Comparison of ENCODE assay signal across 8 cellular contexts in the genomic region with DNA sequence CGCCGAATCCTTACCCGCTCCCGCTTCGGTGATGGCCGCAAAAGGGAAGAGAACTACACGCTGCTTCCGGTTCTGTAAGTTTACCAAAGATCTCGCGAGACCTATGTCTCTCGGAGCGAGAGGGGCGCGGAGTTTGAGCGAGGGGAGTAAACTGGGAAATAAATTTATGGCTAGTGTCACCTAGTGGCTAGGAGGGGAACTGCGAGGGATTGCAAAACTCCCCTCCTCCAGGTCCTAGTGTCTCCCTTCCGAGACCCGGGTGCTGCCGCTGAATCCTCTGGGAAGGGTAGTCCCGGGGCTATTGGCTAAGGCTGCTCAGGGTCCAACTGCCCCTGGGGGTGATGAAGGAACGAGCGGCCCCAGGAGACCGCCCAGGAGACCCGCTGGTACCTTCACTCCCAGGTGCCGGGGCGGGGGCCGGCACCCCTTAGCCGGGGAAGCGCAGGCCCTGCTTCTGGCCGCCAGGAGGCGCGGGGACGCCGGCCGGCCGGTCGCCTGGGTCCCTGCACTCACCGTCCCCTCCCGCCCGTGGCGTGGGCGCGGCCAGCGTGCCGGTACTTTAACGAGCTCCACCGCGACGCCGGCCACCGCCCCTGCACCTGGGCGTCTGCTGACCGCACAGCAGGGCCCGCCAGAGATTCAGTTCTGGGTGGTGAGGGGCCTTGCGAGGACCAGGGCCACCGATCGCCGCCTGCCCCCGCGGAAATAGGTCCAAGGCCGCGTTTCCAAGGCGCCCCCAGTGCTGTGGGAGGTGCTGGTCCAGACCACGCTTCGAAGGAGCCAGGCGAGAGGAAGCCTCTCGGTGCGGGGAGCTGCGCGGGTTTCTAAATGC. TPM values are rescaled to one million over a fixed set of nuclear protein-coding genes. Genes with fewer than 3 reads are reported as not detected.
DNase-seq lines count a peak whose midpoint lies in the region; ATAC-seq and TF ChIP-seq lines count a peak whose summit lies in the region.

A gene (minus strand): TSS at position 51 of the 832 bp plus-strand sequence. CDS start 883 bp downstream, outside the sequence.

- H3K27ac ChIP-seq in adipose tissue (ENCODE audit: low read depth, low read length) (peak within 1 kb of the TSS; percentile 56), heart right ventricle (peak within 1 kb of the TSS; percentile 46 to 90 (median 86))

- intact Hi-C loops in heart right ventricle (cut with DNase I) (loop anchor here in 4 of 10 donors (2.0 to 10.0 kb wide), 4 partner anchors 51 to 136 kb away; a partner anchor contains a TSS), posterior vena cava (cut with DNase I) (no loop called here)

- peaks cover 6 to 47% (median 31%) of the 10 kb centered on the region in 9 donors for H3K4me1 ChIP-seq in heart right ventricle

- H3K4me3 ChIP-seq in heart right ventricle: peak within 1 kb of the TSS; percentile 64 to 87 (median 77)

- no peaks in the 10 kb centered on the region for H3K27me3 ChIP-seq in heart right ventricle

- WGBS in adipose tissue, 3 donors: 0% methylated on average over 70 of the region's 70 CpGs
- WGBS in heart right ventricle, 2 donors: 0% methylated on average over 69 to 70 of the region's 70 CpGs

- H3K9me3 ChIP-seq in heart right ventricle: no peaks in the 10 kb centered on the region

- peaks cover 0 to 37% (median 32%) of the 10 kb centered on the region in 9 donors for H3K36me3 ChIP-seq in heart right ventricle

- ATAC-seq in HG02763 (IDR thresholded peaks at IDR 0.05; ENCODE audit: unreplicated experiment) (peak; percentile 90), heart right ventricle (peak; percentile 91 to 97 (median 94))

- TF ChIP-seq CTCF in GM12873 (IDR thresholded peaks at IDR 0.05; ENCODE audit: insufficient read depth, low read depth, low read length, missing control alignments) (peak; percentile 82), heart right ventricle (IDR thresholded peaks at IDR 0.05) (peak; percentile 95 to 100 (median 99))

- DNase-seq in NCI-H1417 treated with DMSO at 0.1 percent for 48 hours (lab: John Stamatoyannopoulos, UW): peak; percentile 84
- peak; percentile 93 for DNase-seq in T follicular helper cell (ENCODE audit: low read depth)
- DNase-seq in heart right ventricle: peak; percentile 92 to 98
- DNase-seq in posterior vena cava (ENCODE audit: low spot score): peak; percentile 98
- DNase-seq in ureter (ENCODE audit: low spot score): peak; percentile 98

RNA-seq across cellular contexts. Expression of the gene that starts here (rescaled TPM):
- polyA plus RNA-seq in adipose tissue: 1,000 to 10,000 TPM; 2,554 to 5,822 (median 3,896) TPM
- total RNA-seq in heart right ventricle: 1,000 to 10,000 TPM; 1,004 to 1,398 (median 1,028) TPM
- polyA plus RNA-seq in heart right ventricle: 1,000 to 10,000 TPM in 1 of 2 donors, 100 to 1,000 TPM in 1; 890 to 4,129 TPM
- 1,000 to 10,000 TPM; 1,249 to 1,265 TPM for total RNA-seq in posterior vena cava
- total RNA-seq in ureter: 2,627 TPM

Comparison
In these comparisons a context has a peak if more than half of its experiments do, and no peak if none do; other contexts are left out.
1. Peak in every context shown above with its lines: DNase-seq, ATAC-seq, H3K4me3 ChIP-seq and H3K27ac ChIP-seq.